Comparison of ENCODE assay signal across 1 cellular context in the genomic region with DNA sequence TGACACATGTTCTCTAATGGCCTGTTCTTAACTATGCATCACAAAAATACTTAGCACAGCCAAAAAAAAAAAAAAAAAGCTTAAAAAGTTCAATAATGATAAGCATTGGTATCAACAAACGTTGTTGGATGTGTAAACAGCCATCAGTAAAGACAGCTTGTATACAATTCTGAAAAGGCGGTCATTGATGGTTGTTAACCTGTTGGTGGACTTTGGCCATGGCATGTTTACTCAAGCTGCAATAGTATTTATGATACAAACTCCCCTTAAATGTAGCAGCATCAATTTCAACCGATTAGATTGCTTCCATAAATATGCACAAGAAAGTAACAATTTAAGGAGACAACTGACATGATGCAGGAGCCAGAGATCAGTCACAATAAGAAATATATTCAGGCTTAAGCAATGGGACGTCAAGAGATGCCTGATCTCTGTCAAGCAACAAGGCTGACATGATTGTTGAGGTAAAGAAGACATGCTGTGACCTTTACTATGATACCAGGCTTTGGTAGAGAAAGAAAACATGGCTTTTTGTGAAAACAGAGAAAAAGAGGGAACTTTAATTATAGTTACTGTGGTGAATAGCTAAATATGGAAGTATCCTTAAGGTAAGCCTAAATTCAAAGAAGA.
TF ChIP-seq lines count a peak whose summit lies in the region.

No MANE protein-coding gene starts in this region.

TF ChIP-seq in HepG2, 621 proteins besides CTCF, POLR2A, EP300 and RAD21 (continued from another document and continues in another):
- TF ChIP-seq, protein P1, sequence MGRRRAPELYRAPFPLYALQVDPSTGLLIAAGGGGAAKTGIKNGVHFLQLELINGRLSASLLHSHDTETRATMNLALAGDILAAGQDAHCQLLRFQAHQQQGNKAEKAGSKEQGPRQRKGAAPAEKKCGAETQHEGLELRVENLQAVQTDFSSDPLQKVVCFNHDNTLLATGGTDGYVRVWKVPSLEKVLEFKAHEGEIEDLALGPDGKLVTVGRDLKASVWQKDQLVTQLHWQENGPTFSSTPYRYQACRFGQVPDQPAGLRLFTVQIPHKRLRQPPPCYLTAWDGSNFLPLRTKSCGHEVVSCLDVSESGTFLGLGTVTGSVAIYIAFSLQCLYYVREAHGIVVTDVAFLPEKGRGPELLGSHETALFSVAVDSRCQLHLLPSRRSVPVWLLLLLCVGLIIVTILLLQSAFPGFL (CRISPR knock-in tag; IDR thresholded peaks at IDR 0.05): no peak
- TF ChIP-seq KDM2A (CRISPR knock-in tag; IDR thresholded peaks at IDR 0.05; ENCODE audit: borderline replicate concordance, low read depth): no peak
- no peak for TF ChIP-seq ZNF816 (CRISPR knock-in tag; IDR thresholded peaks at IDR 0.05; ENCODE audit: borderline replicate concordance)
- no peak for TF ChIP-seq FOSL2 (CRISPR knock-in tag; IDR thresholded peaks at IDR 0.05)
- TF ChIP-seq, protein P2, sequence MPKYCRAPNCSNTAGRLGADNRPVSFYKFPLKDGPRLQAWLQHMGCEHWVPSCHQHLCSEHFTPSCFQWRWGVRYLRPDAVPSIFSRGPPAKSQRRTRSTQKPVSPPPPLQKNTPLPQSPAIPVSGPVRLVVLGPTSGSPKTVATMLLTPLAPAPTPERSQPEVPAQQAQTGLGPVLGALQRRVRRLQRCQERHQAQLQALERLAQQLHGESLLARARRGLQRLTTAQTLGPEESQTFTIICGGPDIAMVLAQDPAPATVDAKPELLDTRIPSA (CRISPR knock-in tag; IDR thresholded peaks at IDR 0.05; ENCODE audit: borderline replicate concordance): no peak
- no peak for TF ChIP-seq ZNF468 (CRISPR knock-in tag; IDR thresholded peaks at IDR 0.05)
- TF ChIP-seq, protein P3, sequence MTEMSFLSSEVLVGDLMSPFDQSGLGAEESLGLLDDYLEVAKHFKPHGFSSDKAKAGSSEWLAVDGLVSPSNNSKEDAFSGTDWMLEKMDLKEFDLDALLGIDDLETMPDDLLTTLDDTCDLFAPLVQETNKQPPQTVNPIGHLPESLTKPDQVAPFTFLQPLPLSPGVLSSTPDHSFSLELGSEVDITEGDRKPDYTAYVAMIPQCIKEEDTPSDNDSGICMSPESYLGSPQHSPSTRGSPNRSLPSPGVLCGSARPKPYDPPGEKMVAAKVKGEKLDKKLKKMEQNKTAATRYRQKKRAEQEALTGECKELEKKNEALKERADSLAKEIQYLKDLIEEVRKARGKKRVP (CRISPR knock-in tag; IDR thresholded peaks at IDR 0.05): no peak
- no peak for TF ChIP-seq ZNF460 (CRISPR knock-in tag; IDR thresholded peaks at IDR 0.05; ENCODE audit: borderline replicate concordance)
- TF ChIP-seq EHMT2 (IDR thresholded peaks at IDR 0.05; ENCODE audit: borderline replicate concordance, low read depth, low read length): no peak
- no peak for TF ChIP-seq ZNF234 (CRISPR knock-in tag; conservative IDR thresholded peaks at IDR 0.05)
- no peak for TF ChIP-seq ETV6 (CRISPR knock-in tag; conservative IDR thresholded peaks at IDR 0.05)
- TF ChIP-seq, protein P4, sequence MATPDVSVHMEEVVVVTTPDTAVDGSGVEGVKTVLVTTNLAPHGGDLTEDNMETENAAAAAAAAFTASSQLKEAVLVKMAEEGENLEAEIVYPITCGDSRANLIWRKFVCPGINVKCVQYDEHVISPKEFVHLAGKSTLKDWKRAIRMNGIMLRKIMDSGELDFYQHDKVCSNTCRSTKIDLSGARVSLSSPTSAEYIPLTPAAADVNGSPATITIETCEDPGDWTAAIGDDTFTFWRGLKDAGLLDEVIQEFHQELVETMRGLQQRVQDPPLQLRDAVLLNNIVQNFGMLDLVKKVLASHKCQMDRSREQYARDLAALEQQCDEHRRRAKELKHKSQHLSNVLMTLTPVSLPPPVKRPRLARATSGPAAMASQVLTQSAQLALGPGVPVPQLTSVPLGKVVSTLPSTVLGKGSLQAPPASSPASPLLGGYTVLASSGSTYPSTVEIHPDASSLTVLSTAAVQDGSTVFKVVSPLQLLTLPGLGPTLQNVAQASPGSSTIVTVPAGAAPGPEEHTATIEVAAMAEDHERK (CRISPR knock-in tag; IDR thresholded peaks at IDR 0.05; ENCODE audit: low read depth): no peak
- no peak for TF ChIP-seq ZNF563 (CRISPR knock-in tag; IDR thresholded peaks at IDR 0.05)
- TF ChIP-seq, protein P5, sequence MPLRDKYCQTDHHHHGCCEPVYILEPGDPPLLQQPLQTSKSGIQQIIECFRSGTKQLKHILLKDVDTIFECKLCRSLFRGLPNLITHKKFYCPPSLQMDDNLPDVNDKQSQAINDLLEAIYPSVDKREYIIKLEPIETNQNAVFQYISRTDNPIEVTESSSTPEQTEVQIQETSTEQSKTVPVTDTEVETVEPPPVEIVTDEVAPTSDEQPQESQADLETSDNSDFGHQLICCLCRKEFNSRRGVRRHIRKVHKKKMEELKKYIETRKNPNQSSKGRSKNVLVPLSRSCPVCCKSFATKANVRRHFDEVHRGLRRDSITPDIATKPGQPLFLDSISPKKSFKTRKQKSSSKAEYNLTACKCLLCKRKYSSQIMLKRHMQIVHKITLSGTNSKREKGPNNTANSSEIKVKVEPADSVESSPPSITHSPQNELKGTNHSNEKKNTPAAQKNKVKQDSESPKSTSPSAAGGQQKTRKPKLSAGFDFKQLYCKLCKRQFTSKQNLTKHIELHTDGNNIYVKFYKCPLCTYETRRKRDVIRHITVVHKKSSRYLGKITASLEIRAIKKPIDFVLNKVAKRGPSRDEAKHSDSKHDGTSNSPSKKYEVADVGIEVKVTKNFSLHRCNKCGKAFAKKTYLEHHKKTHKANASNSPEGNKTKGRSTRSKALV (CRISPR knock-in tag; IDR thresholded peaks at IDR 0.05): no peak
- TF ChIP-seq MAFG (CRISPR knock-in tag; IDR thresholded peaks at IDR 0.05): no peak
- TF ChIP-seq, protein P6, sequence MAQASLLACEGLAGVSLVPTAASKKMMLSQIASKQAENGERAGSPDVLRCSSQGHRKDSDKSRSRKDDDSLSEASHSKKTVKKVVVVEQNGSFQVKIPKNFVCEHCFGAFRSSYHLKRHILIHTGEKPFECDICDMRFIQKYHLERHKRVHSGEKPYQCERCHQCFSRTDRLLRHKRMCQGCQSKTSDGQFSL (CRISPR knock-in tag; IDR thresholded peaks at IDR 0.05): no peak
- no peak for TF ChIP-seq FOXA1 (IDR thresholded peaks at IDR 0.05)
- peak; percentile 37; the same call in 1 of the 2 replicates for TF ChIP-seq FOXA1 (CRISPR knock-in tag; IDR thresholded peaks at IDR 0.05)
- TF ChIP-seq RELA (CRISPR knock-in tag; IDR thresholded peaks at IDR 0.05): no peak
- TF ChIP-seq, protein P7, sequence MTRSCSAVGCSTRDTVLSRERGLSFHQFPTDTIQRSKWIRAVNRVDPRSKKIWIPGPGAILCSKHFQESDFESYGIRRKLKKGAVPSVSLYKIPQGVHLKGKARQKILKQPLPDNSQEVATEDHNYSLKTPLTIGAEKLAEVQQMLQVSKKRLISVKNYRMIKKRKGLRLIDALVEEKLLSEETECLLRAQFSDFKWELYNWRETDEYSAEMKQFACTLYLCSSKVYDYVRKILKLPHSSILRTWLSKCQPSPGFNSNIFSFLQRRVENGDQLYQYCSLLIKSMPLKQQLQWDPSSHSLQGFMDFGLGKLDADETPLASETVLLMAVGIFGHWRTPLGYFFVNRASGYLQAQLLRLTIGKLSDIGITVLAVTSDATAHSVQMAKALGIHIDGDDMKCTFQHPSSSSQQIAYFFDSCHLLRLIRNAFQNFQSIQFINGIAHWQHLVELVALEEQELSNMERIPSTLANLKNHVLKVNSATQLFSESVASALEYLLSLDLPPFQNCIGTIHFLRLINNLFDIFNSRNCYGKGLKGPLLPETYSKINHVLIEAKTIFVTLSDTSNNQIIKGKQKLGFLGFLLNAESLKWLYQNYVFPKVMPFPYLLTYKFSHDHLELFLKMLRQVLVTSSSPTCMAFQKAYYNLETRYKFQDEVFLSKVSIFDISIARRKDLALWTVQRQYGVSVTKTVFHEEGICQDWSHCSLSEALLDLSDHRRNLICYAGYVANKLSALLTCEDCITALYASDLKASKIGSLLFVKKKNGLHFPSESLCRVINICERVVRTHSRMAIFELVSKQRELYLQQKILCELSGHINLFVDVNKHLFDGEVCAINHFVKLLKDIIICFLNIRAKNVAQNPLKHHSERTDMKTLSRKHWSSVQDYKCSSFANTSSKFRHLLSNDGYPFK (CRISPR knock-in tag; IDR thresholded peaks at IDR 0.05; ENCODE audit: borderline replicate concordance): no peak
- TF ChIP-seq ZFAT (CRISPR knock-in tag; conservative IDR thresholded peaks at IDR 0.05): no peak
- TF ChIP-seq SETDB1 (CRISPR knock-in tag; IDR thresholded peaks at IDR 0.05; ENCODE audit: borderline replicate concordance): no peak
- TF ChIP-seq FOXA3 (CRISPR knock-in tag; IDR thresholded peaks at IDR 0.05): peak; percentile 67
- no peak for TF ChIP-seq ZNF775 (CRISPR knock-in tag; IDR thresholded peaks at IDR 0.05; ENCODE audit: borderline replicate concordance)
- TF ChIP-seq, protein P8, sequence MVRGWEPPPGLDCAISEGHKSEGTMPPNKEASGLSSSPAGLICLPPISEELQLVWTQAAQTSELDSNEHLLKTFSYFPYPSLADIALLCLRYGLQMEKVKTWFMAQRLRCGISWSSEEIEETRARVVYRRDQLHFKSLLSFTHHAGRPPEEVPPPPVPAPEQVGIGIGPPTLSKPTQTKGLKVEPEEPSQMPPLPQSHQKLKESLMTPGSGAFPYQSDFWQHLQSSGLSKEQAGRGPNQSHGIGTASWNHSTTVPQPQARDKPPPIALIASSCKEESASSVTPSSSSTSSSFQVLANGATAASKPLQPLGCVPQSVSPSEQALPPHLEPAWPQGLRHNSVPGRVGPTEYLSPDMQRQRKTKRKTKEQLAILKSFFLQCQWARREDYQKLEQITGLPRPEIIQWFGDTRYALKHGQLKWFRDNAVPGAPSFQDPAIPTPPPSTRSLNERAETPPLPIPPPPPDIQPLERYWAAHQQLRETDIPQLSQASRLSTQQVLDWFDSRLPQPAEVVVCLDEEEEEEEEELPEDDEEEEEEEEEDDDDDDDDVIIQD (CRISPR knock-in tag; IDR thresholded peaks at IDR 0.05; ENCODE audit: low read depth): no peak
- TF ChIP-seq, protein P9, sequence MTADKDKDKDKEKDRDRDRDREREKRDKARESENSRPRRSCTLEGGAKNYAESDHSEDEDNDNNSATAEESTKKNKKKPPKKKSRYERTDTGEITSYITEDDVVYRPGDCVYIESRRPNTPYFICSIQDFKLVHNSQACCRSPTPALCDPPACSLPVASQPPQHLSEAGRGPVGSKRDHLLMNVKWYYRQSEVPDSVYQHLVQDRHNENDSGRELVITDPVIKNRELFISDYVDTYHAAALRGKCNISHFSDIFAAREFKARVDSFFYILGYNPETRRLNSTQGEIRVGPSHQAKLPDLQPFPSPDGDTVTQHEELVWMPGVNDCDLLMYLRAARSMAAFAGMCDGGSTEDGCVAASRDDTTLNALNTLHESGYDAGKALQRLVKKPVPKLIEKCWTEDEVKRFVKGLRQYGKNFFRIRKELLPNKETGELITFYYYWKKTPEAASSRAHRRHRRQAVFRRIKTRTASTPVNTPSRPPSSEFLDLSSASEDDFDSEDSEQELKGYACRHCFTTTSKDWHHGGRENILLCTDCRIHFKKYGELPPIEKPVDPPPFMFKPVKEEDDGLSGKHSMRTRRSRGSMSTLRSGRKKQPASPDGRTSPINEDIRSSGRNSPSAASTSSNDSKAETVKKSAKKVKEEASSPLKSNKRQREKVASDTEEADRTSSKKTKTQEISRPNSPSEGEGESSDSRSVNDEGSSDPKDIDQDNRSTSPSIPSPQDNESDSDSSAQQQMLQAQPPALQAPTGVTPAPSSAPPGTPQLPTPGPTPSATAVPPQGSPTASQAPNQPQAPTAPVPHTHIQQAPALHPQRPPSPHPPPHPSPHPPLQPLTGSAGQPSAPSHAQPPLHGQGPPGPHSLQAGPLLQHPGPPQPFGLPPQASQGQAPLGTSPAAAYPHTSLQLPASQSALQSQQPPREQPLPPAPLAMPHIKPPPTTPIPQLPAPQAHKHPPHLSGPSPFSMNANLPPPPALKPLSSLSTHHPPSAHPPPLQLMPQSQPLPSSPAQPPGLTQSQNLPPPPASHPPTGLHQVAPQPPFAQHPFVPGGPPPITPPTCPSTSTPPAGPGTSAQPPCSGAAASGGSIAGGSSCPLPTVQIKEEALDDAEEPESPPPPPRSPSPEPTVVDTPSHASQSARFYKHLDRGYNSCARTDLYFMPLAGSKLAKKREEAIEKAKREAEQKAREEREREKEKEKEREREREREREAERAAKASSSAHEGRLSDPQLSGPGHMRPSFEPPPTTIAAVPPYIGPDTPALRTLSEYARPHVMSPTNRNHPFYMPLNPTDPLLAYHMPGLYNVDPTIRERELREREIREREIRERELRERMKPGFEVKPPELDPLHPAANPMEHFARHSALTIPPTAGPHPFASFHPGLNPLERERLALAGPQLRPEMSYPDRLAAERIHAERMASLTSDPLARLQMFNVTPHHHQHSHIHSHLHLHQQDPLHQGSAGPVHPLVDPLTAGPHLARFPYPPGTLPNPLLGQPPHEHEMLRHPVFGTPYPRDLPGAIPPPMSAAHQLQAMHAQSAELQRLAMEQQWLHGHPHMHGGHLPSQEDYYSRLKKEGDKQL (CRISPR knock-in tag; IDR thresholded peaks at IDR 0.05; ENCODE audit: low read depth): no peak
- no peak for TF ChIP-seq FOXP1 (IDR thresholded peaks at IDR 0.05)
- TF ChIP-seq FOXP1 (CRISPR knock-in tag; IDR thresholded peaks at IDR 0.05): 0 out of 2 replicates have a peak, but pooled peaks have one; percentile 25
- TF ChIP-seq HNF4A (CRISPR knock-in tag; IDR thresholded peaks at IDR 0.05): peak; percentile 39; the same call in 1 of the 2 replicates
- TF ChIP-seq, protein P10, sequence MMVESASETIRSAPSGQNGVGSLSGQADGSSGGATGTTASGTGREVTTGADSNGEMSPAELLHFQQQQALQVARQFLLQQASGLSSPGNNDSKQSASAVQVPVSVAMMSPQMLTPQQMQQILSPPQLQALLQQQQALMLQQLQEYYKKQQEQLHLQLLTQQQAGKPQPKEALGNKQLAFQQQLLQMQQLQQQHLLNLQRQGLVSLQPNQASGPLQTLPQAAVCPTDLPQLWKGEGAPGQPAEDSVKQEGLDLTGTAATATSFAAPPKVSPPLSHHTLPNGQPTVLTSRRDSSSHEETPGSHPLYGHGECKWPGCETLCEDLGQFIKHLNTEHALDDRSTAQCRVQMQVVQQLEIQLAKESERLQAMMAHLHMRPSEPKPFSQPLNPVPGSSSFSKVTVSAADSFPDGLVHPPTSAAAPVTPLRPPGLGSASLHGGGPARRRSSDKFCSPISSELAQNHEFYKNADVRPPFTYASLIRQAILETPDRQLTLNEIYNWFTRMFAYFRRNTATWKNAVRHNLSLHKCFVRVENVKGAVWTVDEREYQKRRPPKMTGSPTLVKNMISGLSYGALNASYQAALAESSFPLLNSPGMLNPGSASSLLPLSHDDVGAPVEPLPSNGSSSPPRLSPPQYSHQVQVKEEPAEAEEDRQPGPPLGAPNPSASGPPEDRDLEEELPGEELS (CRISPR knock-in tag; IDR thresholded peaks at IDR 0.05): peak; percentile 21; the same call in 1 of the 2 replicates
